12 cellular contexts compared by ENCODE assay signal in genomic region chr15:44666208-44667038, GRCh38. TPM values are rescaled to one million over a fixed set of nuclear protein-coding genes. Genes with fewer than 3 reads are reported as not detected.
DNase-seq lines count a peak whose midpoint lies in the region; ATAC-seq and TF ChIP-seq lines count a peak whose summit lies in the region.
"Had no signal": no experiment of that assay in that cellular context is flagged by ENCODE, and none has a peak within 500 bp of the region (broad histone marks: within the 10 kb centered on the region; RNA-seq: fewer than 3 reads in every experiment).

No MANE protein-coding gene starts in this region.

- H3K4me1 ChIP-seq in DOHH2 (ENCODE audit: control insufficient read depth, low read length) = peaks cover 43% of the 10 kb centered on the region
- H3K4me1 ChIP-seq in foreskin keratinocyte = peaks cover 11% of the 10 kb centered on the region

- H3F3A ChIP-seq in DOHH2 (ENCODE audit: control insufficient read depth, insufficient read depth) = peaks cover 5% of the 10 kb centered on the region; the same call in 1 of the 2 replicates

- TF ChIP-seq CTCF in DOHH2 (IDR thresholded peaks at IDR 0.05; ENCODE audit: low read depth, low read length, poor library complexity, severe bottlenecking) (no peak), GM20000 (IDR thresholded peaks at IDR 0.05; ENCODE audit: extremely low read depth, missing control alignments) (no peak), foreskin keratinocyte (conservative IDR thresholded peaks at IDR 0.05) (no peak)

- no peaks in the 10 kb centered on the region for H4K20me1 ChIP-seq in DOHH2 (ENCODE audit: control insufficient read depth, insufficient read depth, low read depth, low read length)

- no peak overlapping the region for H3K4me3 ChIP-seq in DOHH2 (ENCODE audit: low read length)
- H3K4me3 ChIP-seq: dorsolateral prefrontal cortex had no signal

- no peaks in the 10 kb centered on the region for H3K9me3 ChIP-seq in DOHH2 (ENCODE audit: control insufficient read depth, insufficient read depth, low read length)
- H3K9me3 ChIP-seq: heart right ventricle had no signal

- H3K4me1 Mint-ChIP-seq in memory B cell = peaks cover 48% of the 10 kb centered on the region

- ATAC-seq in memory B cell (ENCODE audit: low read depth) = peak; percentile 18
- no peak for ATAC-seq in foreskin keratinocyte
- ATAC-seq: heart right ventricle had no signal

- peaks cover 17% of the 10 kb centered on the region for H3K79me2 ChIP-seq in DOHH2 (ENCODE audit: control insufficient read depth, low read length)

- peak overlapping the region; percentile 96 for H3K27ac Mint-ChIP-seq in memory B cell

- no peaks in the 10 kb centered on the region for H3K9me3 Mint-ChIP-seq in memory B cell

- TF ChIP-seq POLR2A in Raji (IDR thresholded peaks at IDR 0.05; ENCODE audit: insufficient read depth, low read depth, low read length) = peak; percentile 39; the same call in 1 of the 2 replicates

- peak overlapping the region; percentile 20; the same call in 1 of the 2 replicates for H3K4me2 ChIP-seq in DOHH2 (ENCODE audit: low read length)

- DNase-seq in GM20000 (ENCODE audit: low spot score) (peak; percentile 14), memory B cell (ENCODE audit: low spot score in 2 of 2) (peak in 1 of 2 donors; percentile 36), activated gamma-delta T cell (lab: John Stamatoyannopoulos, UW) (no peak), foreskin keratinocyte (no peak), A172 (ENCODE audit: low spot score) (no peak)
- no peak for DNase-seq in NK-92 treated with Interleukin-12 subunit alpha and Interleukin-12 subunit beta, amount 100 ng/mL, for 24 hours (lab: John Stamatoyannopoulos, UW)
- DNase-seq: activated effector memory CD4-positive, alpha-beta T cell treated with Interleukin-2 at 50 U/mL for 16 hours; DMS153; dorsolateral prefrontal cortex; heart right ventricle had no signal

- no peaks in the 10 kb centered on the region for H3K36me3 Mint-ChIP-seq in memory B cell

- H3K27me3 Mint-ChIP-seq in memory B cell = no peaks in the 10 kb centered on the region

- H3K27me3 ChIP-seq in DOHH2 (ENCODE audit: control insufficient read depth, low read length) (no peaks in the 10 kb centered on the region), foreskin keratinocyte (no peaks in the 10 kb centered on the region)
- H3K27me3 ChIP-seq: dorsolateral prefrontal cortex, heart right ventricle had no signal

- H3K27ac ChIP-seq in DOHH2 (ENCODE audit: low read depth, low read length) (no peak overlapping the region), foreskin keratinocyte (no peak overlapping the region)

- peak overlapping the region; percentile 78 for H3K4me3 Mint-ChIP-seq in memory B cell

- peaks cover 6% of the 10 kb centered on the region for H3K36me3 ChIP-seq in DOHH2 (ENCODE audit: control insufficient read depth, low read length)
- H3K36me3 ChIP-seq: heart right ventricle had no signal

- no peaks in the 10 kb centered on the region for H3K9me2 ChIP-seq in DOHH2 (replicated peaks; ENCODE audit: control insufficient read depth, low read length)

RNA-seq across cellular contexts. Expression of gene SPG11, which starts 3.0 kb away (rescaled TPM):
- 34.4 and 42.8 TPM in 2 replicates for total RNA-seq in foreskin keratinocyte
- polyA plus RNA-seq in foreskin keratinocyte = 17.3 and 18.7 TPM in 2 replicates
- 26.8 and 27.0 TPM in 2 replicates for total RNA-seq in A172 (2014; rRNA removed; shearing (Covaris generic))

RNA-seq across cellular contexts. Expression of gene PATL2, which starts 44.7 kb away (rescaled TPM):
- total RNA-seq in foreskin keratinocyte = 0.21 and 0.37 TPM in 2 replicates
- polyA plus RNA-seq in foreskin keratinocyte = 0.18 and 0.19 TPM in 2 replicates
- not detected in 2 replicates for total RNA-seq in A172 (2014; rRNA removed; shearing (Covaris generic))

RNA-seq across cellular contexts. Expression of gene B2M, which starts 44.9 kb away (rescaled TPM):
- total RNA-seq in foreskin keratinocyte = 1,130 and 1,370 TPM in 2 replicates
- polyA plus RNA-seq in foreskin keratinocyte = 1,521 and 1,612 TPM in 2 replicates
- total RNA-seq in A172 (2014; rRNA removed; shearing (Covaris generic)) = 2,498 and 2,773 TPM in 2 replicates
